9 cellular contexts compared by ENCODE assay signal in genomic region chr20:57680934-57681914, GRCh38.
DNase-seq lines count a peak whose midpoint lies in the region; ATAC-seq, FAIRE-seq and TF ChIP-seq lines count a peak whose summit lies in the region.
"Had no signal": no experiment of that assay in that cellular context is flagged by ENCODE, and none has a peak within 500 bp of the region (broad histone marks: within the 10 kb centered on the region; RNA-seq: fewer than 3 reads in every experiment).

No MANE protein-coding gene starts in this region.

- peaks cover 6% of the 10 kb centered on the region for H3K27me3 Mint-ChIP-seq in nephron (ENCODE audit: low read depth)

- no peak for TF ChIP-seq CTCF in nephron (IDR thresholded peaks at IDR 0.05; ENCODE audit: unreplicated experiment in 3 of 3)

- peak; percentile 48 for FAIRE-seq in GM18507 (lab: Jason Lieb, UNC)

- peak overlapping the region; percentile 22 to 98 (median 94) for H3K27ac Mint-ChIP-seq in nephron

- H3K4me1 Mint-ChIP-seq in nephron: peaks cover 97% of the 10 kb centered on the region

- DNase-seq in GM18507 (ENCODE audit: extremely low spot score, insufficient read length, low read depth) (no peak), activated T-cell treated with anti-CD3 and anti-CD28 coated beads for 4 hours (peak; percentile 11), iPS-NIHi7 (ENCODE audit: extremely low spot score) (no peak)
- DNase-seq: activated effector memory CD4-positive, alpha-beta T cell treated with anti-CD3 and anti-CD28 coated beads, Interleukin-2, amount 50 U/mL, for 16 hours had no signal

- peak overlapping the region in 2 of 3 experiments; percentile 29 to 46 for H3K4me3 Mint-ChIP-seq in nephron

- ATAC-seq in HG02870 (IDR thresholded peaks at IDR 0.05; ENCODE audit: unreplicated experiment): peak; percentile 9
- ATAC-seq in GM18519 (IDR thresholded peaks at IDR 0.05; ENCODE audit: low FRiP score, unreplicated experiment): no peak
- ATAC-seq in HG02840 (IDR thresholded peaks at IDR 0.05; ENCODE audit: low FRiP score, unreplicated experiment): no peak
- ATAC-seq in GM21381 (IDR thresholded peaks at IDR 0.05; ENCODE audit: unreplicated experiment): no peak

- H3K9me3 Mint-ChIP-seq in nephron: no peaks in the 10 kb centered on the region

- peaks cover 6% of the 10 kb centered on the region for H3K36me3 Mint-ChIP-seq in nephron (ENCODE audit: low read depth)
